8 cellular contexts compared by ENCODE assay signal in genomic region chr14:52270059-52270458, GRCh38. TPM values are rescaled to one million over a fixed set of nuclear protein-coding genes. Genes with fewer than 3 reads are reported as not detected.
"Had no signal": no experiment of that assay in that cellular context is flagged by ENCODE, and none has a peak within 500 bp of the region (broad histone marks: within the 10 kb centered on the region; RNA-seq: fewer than 3 reads in every experiment).

No MANE protein-coding gene starts in this region.

RNA-seq across cellular contexts. Expression of gene PTGDR, which starts 2.6 kb away (rescaled TPM):
- total RNA-seq: activated CD4-positive, alpha-beta T cell treated with anti-CD3 and anti-CD28 coated beads for 36 hours; esophagus mucosa; foreskin keratinocyte; osteocyte; smooth muscle cell had no signal
- polyA plus RNA-seq: foreskin keratinocyte, keratinocyte, smooth muscle cell had no signal

RNA-seq across cellular contexts. Expression of gene PTGER2, which starts 44.1 kb away (rescaled TPM):
- total RNA-seq: endodermal cell, temporal lobe had no signal
